Comparison of ENCODE assay signal across 10 cellular contexts in the genomic region with DNA sequence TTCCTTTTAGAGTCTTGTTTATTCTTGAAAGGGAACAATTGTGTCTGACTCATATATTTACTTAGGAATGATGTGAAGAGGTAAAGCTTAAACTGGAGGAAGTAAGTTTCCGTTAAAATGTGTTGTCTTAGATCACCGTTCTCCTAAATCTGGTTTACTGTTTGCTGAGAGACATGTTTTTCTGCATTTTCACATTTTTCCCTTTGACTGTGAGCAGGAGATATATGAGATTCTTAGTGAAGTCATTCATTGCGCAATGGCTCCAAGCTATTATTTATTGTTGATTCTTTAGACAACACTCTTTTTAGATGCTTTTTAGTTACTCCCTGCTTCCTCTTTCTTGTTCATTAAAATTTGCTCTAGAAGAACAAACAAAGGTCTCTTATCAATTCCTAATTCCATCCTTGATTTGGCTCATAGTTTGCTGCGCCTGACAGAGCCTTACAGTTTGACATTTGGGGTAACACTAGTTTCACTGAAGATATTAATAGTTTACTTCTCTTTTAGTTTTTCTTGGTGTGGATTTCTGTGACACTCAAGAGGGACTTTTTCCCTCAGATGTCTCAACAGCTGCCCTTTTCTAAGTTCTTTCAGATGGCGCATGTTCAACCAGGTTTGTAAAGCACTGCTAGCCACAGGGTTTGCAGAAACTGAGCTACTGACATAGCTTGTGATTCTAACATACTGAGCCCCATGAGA. TPM values are rescaled to one million over a fixed set of nuclear protein-coding genes. Genes with fewer than 3 reads are reported as not detected.
A peak's percentile ranks its signal among the peaks of the same experiment; 100 is the strongest.
DNase-seq lines count a peak whose midpoint lies in the region; ATAC-seq, FAIRE-seq and TF ChIP-seq lines count a peak whose summit lies in the region.
"Had no signal": no experiment of that assay in that cellular context is flagged by ENCODE, and none has a peak within 500 bp of the region (broad histone marks: within the 10 kb centered on the region; RNA-seq: fewer than 3 reads in every experiment).

No MANE protein-coding gene starts in this region.

- no peaks in the 10 kb centered on the region for H3K9me3 ChIP-seq in A673 (ENCODE audit: low read depth, low read length, poor library complexity, severe bottlenecking)
- H3K9me3 ChIP-seq: left ventricle myocardium inferior had no signal

- no peaks in the 10 kb centered on the region for H3K36me3 ChIP-seq in A673 (ENCODE audit: insufficient read depth, low read length, poor library complexity, severe bottlenecking)
- H3K36me3 ChIP-seq: left ventricle myocardium inferior had no signal

- ATAC-seq in GM21786 (IDR thresholded peaks at IDR 0.05; ENCODE audit: unreplicated experiment) (peak; percentile 64), foreskin keratinocyte (peak; percentile 62), natural killer cell (no peak), SK-N-SH treated with all-trans-retinoic acid at 6 μM for 48 hours (no peak)
- ATAC-seq: activated T-helper 17 cell treated with anti-CD3 and anti-CD28 coated beads, Interleukin-2, amount 50 U/mL, for 72 hours had no signal

- DNase-seq in GM12891 (ENCODE audit: insufficient read length, low spot score) (no peak), foreskin keratinocyte (peak; percentile 39 to 40), natural killer cell (no peak), HUDEP-2 (lab: John Stamatoyannopoulos, UW; ENCODE audit: unreplicated experiment in 76 of 76) (no peak), A673 (ENCODE audit: low spot score) (no peak)
- DNase-seq: left ventricle myocardium inferior had no signal

- POLR2A ChIA-PET in A673 (lab: Charles Lee; ENCODE audit: low non-redundant PET), result no interaction called here

- no peak for TF ChIP-seq RAD21 in Ishikawa (IDR thresholded peaks at IDR 0.05; ENCODE audit: low read depth)

- peak; percentile 76 for FAIRE-seq in GM12891 (lab: Jason Lieb, UNC)

- no peaks in the 10 kb centered on the region for H3K4me1 Mint-ChIP-seq in natural killer cell

- BruUV-seq in A673 (replicated peaks; lab: Mats Ljungman, UMichigan), result no TSS peak

- no peaks in the 10 kb centered on the region for H3K9me3 Mint-ChIP-seq in natural killer cell
- H3K9me3 Mint-ChIP-seq: activated T-helper 17 cell treated with anti-CD3 and anti-CD28 coated beads, Interleukin-2, amount 50 U/mL, for 72 hours had no signal

- CTCF ChIA-PET in A673 (lab: Charles Lee), result no interaction called here

- H3K27me3 Mint-ChIP-seq in natural killer cell (ENCODE audit: low read depth in 2 of 2), result peaks cover 16 to 29% of the 10 kb centered on the region in 2 donors
- H3K27me3 Mint-ChIP-seq: activated T-helper 17 cell treated with anti-CD3 and anti-CD28 coated beads, Interleukin-2, amount 50 U/mL, for 72 hours had no signal

- H3K27me3 ChIP-seq in foreskin keratinocyte (no peaks in the 10 kb centered on the region), A673 (replicated peaks; ENCODE audit: insufficient read depth, low read depth, low read length, poor library complexity) (peaks cover 40% of the 10 kb centered on the region)

- no peak for TF ChIP-seq POLR2A in GM12891 (IDR thresholded peaks at IDR 0.05; ENCODE audit: low read depth, low read length)

- no peak overlapping the region for H3K4me3 Mint-ChIP-seq in natural killer cell
- H3K4me3 Mint-ChIP-seq: activated T-helper 17 cell treated with anti-CD3 and anti-CD28 coated beads, Interleukin-2, amount 50 U/mL, for 72 hours had no signal

- no peaks in the 10 kb centered on the region for H3K36me3 Mint-ChIP-seq in natural killer cell

- H3K27ac ChIP-seq in foreskin keratinocyte (no peak overlapping the region), A673 (ENCODE audit: low read depth, low read length, poor library complexity, severe bottlenecking) (no peak overlapping the region)
- H3K27ac ChIP-seq: left ventricle myocardium inferior had no signal

- no peak for TF ChIP-seq EP300 in Ishikawa (IDR thresholded peaks at IDR 0.05; ENCODE audit: borderline replicate concordance)

- no peak overlapping the region for H3K27ac Mint-ChIP-seq in natural killer cell
- H3K27ac Mint-ChIP-seq: activated T-helper 17 cell treated with anti-CD3 and anti-CD28 coated beads, Interleukin-2, amount 50 U/mL, for 72 hours had no signal

- H3K4me1 ChIP-seq in foreskin keratinocyte (no peaks in the 10 kb centered on the region), A673 (ENCODE audit: insufficient read depth, low read length, poor library complexity, severe bottlenecking) (no peaks in the 10 kb centered on the region)
- H3K4me1 ChIP-seq: left ventricle myocardium inferior had no signal

- no peak for TF ChIP-seq CTCF in foreskin keratinocyte (conservative IDR thresholded peaks at IDR 0.05)
- no peak for TF ChIP-seq CTCF in natural killer cell (IDR thresholded peaks at IDR 0.05)
- no peak for TF ChIP-seq CTCF in A673 (conservative IDR thresholded peaks at IDR 0.05; ENCODE audit: low read depth, low read length)

- intact Hi-C loops in natural killer cell (cut with micrococcal nuclease) (no loop called here), A673 (cut with micrococcal nuclease; ENCODE audit: unreplicated experiment) (no loop called here)

- no peak overlapping the region for H3K4me3 ChIP-seq in A673 (ENCODE audit: low read depth, low read length, poor library complexity, severe bottlenecking)
- H3K4me3 ChIP-seq: left ventricle myocardium inferior had no signal

TF ChIP-seq in GM12891, 5 proteins besides CTCF, POLR2A, EP300 and RAD21:
- TF ChIP-seq PAX5 (IDR thresholded peaks at IDR 0.05; ENCODE audit: insufficient read depth, low read length, severe bottlenecking) (no peak), POU2F2 (IDR thresholded peaks at IDR 0.05; ENCODE audit: low read depth, low read length) (no peak), SPI1 (IDR thresholded peaks at IDR 0.05; ENCODE audit: low read depth, low read length) (no peak), POLR2AphosphoS5 (IDR thresholded peaks at IDR 0.05; ENCODE audit: low read depth, low read length) (no peak), TAF1 (IDR thresholded peaks at IDR 0.05; ENCODE audit: low read depth, low read length) (no peak)

TF ChIP-seq in Ishikawa, 13 proteins besides CTCF, POLR2A, EP300 and RAD21:
- TF ChIP-seq CEBPB (IDR thresholded peaks at IDR 0.05) (peak; percentile 98), TEAD4 (IDR thresholded peaks at IDR 0.05) (no peak), TAF1 (IDR thresholded peaks at IDR 0.05; ENCODE audit: low read depth) (no peak), YY1 (IDR thresholded peaks at IDR 0.05; ENCODE audit: low read depth) (no peak)

TF ChIP-seq in SK-N-SH treated with all-trans-retinoic acid at 6 μM for 48 hours, 23 proteins besides CTCF, POLR2A, EP300 and RAD21:
- TF ChIP-seq ZFP30 (CRISPR knock-in tag; IDR thresholded peaks at IDR 0.05), result no peak
- TF ChIP-seq ZNF565 (CRISPR knock-in tag; conservative IDR thresholded peaks at IDR 0.05; ENCODE audit: low read depth), result no peak
- TF ChIP-seq ZNF8 (CRISPR knock-in tag; IDR thresholded peaks at IDR 0.05), result no peak
- no peak for TF ChIP-seq SNAI2 (CRISPR knock-in tag; IDR thresholded peaks at IDR 0.05)

RNA-seq across cellular contexts. Expression of gene CLECL1, which starts 11.4 kb away (rescaled TPM):
- 24.6 TPM for polyA plus RNA-seq in GM12891 (2012; ENCODE audit: low read depth, missing spikeins)
- not detected in 2 replicates for total RNA-seq in foreskin keratinocyte
- polyA plus RNA-seq in foreskin keratinocyte, result not detected in 2 replicates
- total RNA-seq in natural killer cell, result 1 to 10 TPM in 1 of 3 donors, under 1 TPM in 2; 0.64 to 1.5 (median 0.72) TPM
- total RNA-seq in A673 (2021), result not detected in 2 replicates
- total RNA-seq: left ventricle myocardium inferior had no signal

RNA-seq across cellular contexts. Expression of gene CD69, which starts 39.2 kb away (rescaled TPM):
- 23.7 TPM for polyA plus RNA-seq in GM12891 (2012; ENCODE audit: low read depth, missing spikeins)
- total RNA-seq in foreskin keratinocyte (not detected in 2 replicates), natural killer cell (1,000 to 10,000 TPM in 1 of 3 donors, 100 to 1,000 TPM in 2; 739 to 1,541 (median 990) TPM), A673 (2021) (0.26 TPM in 1 of 2 replicates, not detected in the other)
- not detected in 2 replicates for polyA plus RNA-seq in foreskin keratinocyte

RNA-seq across cellular contexts. Expression of gene CLEC2D, which starts 52.0 kb away (rescaled TPM):
- polyA plus RNA-seq in GM12891 (2012; ENCODE audit: low read depth, missing spikeins), result 29.9 TPM
- total RNA-seq in foreskin keratinocyte (0.60 and 0.78 TPM in 2 replicates), natural killer cell (100 to 1,000 TPM; 140 to 219 (median 209) TPM), A673 (2021) (1.6 and 2.2 TPM in 2 replicates)
- 0.48 and 0.69 TPM in 2 replicates for polyA plus RNA-seq in foreskin keratinocyte

Comparison
In these comparisons a context has a peak if more than half of its experiments do, and no peak if none do; other contexts are left out.
1. DNase-seq: peak in foreskin keratinocyte (2 of 2); none in GM12891 (single experiment), natural killer cell (single experiment), HUDEP-2 (0 of 76) and A673 (single experiment).
2. ATAC-seq: peak in GM21786 (single experiment) and foreskin keratinocyte (single experiment); none in natural killer cell (0 of 3) and SK-N-SH treated with all-trans-retinoic acid at 6 μM for 48 hours (single experiment).
3. RNA of gene CD69, which starts 39.2 kb away (total RNA-seq): 739 to 1,541 TPM in natural killer cell; 0.26 TPM in A673 and not detected in foreskin keratinocyte; every median in the first group is over 100 times any median in the second.
4. RNA of gene CLEC2D, which starts 52.0 kb away (total RNA-seq): 140 to 219 TPM in natural killer cell; 1.6 to 2.2 TPM in A673 and 0.60 to 0.78 TPM in foreskin keratinocyte; every median in the first group is over 10 times any median in the second.